7 cellular contexts compared by ENCODE assay signal in the genomic region with DNA sequence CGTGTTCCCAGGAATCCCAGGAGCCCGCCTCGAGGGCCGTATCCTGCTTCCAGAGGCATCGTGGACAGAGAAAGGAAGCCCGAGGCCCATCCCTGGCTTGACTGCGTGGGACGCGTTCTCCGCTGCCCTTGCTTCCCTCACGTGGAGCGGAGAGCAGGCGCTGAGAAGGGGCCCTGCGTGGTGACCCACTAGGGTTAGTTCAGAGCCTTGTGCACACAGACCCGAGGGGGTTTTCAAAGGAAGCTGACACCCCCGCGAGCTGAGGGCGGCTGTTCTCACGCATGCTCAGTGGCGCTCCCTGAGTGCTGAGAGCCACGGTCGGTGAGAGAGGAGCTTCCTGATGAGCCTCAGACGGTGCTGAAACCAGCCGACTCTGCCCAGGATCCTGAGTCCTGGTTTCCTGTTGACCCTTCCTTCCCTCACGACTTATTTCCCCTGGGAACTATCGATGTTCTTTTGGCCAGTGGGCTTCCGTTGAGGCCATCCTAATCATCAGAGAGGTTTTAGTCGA. TPM values are rescaled to one million over a fixed set of nuclear protein-coding genes. Genes with fewer than 3 reads are reported as not detected.
DNase-seq lines count a peak whose midpoint lies in the region; ATAC-seq, FAIRE-seq and TF ChIP-seq lines count a peak whose summit lies in the region.

No MANE protein-coding gene starts in this region.

- peak; percentile 79 for DNase-seq in activated CD8-positive, alpha-beta memory T cell treated with anti-CD3 and anti-CD28 coated beads, Interleukin-2, amount 50 U/mL, for 48 hours
- DNase-seq in tibial nerve (ENCODE audit: low spot score in 2 of 2) (no peak), D721Med (ENCODE audit: insufficient read length, low spot score) (no peak), HPDE6-E6E7 (ENCODE audit: extremely low spot score) (no peak)

- FAIRE-seq in D721Med (lab: Jason Lieb, UNC), result no peak

- no peak for TF ChIP-seq EP300 in tibial nerve (IDR thresholded peaks at IDR 0.05)

- H3K4me3 ChIP-seq in muscle layer of duodenum (ENCODE audit: low read depth in 1 of 2, low read length in 2 of 2) (peak overlapping the region in 1 of 2 donors; percentile 24), tibial nerve (peak overlapping the region in 3 of 4 donors; percentile 28 to 42 (median 29))

- TF ChIP-seq CTCF in tibial nerve (IDR thresholded peaks at IDR 0.05), result no peak
- no peak for TF ChIP-seq CTCF in D721Med (IDR thresholded peaks at IDR 0.05; ENCODE audit: insufficient read depth, missing control alignments)

- ATAC-seq in GM19463 (IDR thresholded peaks at IDR 0.05; ENCODE audit: unreplicated experiment), result peak; percentile 37
- peak; percentile 53 for ATAC-seq in HG03439 (IDR thresholded peaks at IDR 0.05; ENCODE audit: unreplicated experiment)

- H3K36me3 ChIP-seq in muscle layer of duodenum (ENCODE audit: control insufficient read depth in 1 of 2, insufficient read depth in 2 of 2, low read length in 2 of 2) (no peaks in the 10 kb centered on the region), tibial nerve (no peaks in the 10 kb centered on the region)

- TF ChIP-seq POLR2A in tibial nerve (IDR thresholded peaks at IDR 0.05), result no peak

- H3K27ac ChIP-seq in muscle layer of duodenum (ENCODE audit: low read length) (peak overlapping the region; percentile 4), tibial nerve (peak overlapping the region in 3 of 4 donors; percentile 32 to 79 (median 36))

- H3K9me3 ChIP-seq in muscle layer of duodenum (ENCODE audit: control insufficient read depth in 1 of 2, low read length in 2 of 2) (no peaks in the 10 kb centered on the region), tibial nerve (no peaks in the 10 kb centered on the region)

- 52 to 65% methylated on average over 26 of the region's 28 CpGs for WGBS in tibial nerve, 2 donors

- H3K4me1 ChIP-seq in muscle layer of duodenum (ENCODE audit: control insufficient read depth in 1 of 2, insufficient read depth in 2 of 2, low read length in 2 of 2) (peaks cover 6% of the 10 kb centered on the region in 2 donors), tibial nerve (peaks cover 0 to 21% (median 3%) of the 10 kb centered on the region in 4 donors)

- no peaks in the 10 kb centered on the region for H3K27me3 ChIP-seq in muscle layer of duodenum (ENCODE audit: low read depth, low read length)
- H3K27me3 ChIP-seq in tibial nerve, result no peaks in the 10 kb centered on the region

RNA-seq across cellular contexts. Expression of a gene that starts 28.9 kb away (rescaled TPM):
- total RNA-seq in tibial nerve, result not detected
